ENCODE assay signal across 1 cellular context in genomic region chr13:51584731-51585191, GRCh38.
TF ChIP-seq lines count a peak whose summit lies in the region.

No MANE protein-coding gene starts in this region.

TF ChIP-seq in HepG2, 621 proteins besides CTCF, POLR2A, EP300 and RAD21 (continued from another document and continues in another):
- TF ChIP-seq, protein P1, sequence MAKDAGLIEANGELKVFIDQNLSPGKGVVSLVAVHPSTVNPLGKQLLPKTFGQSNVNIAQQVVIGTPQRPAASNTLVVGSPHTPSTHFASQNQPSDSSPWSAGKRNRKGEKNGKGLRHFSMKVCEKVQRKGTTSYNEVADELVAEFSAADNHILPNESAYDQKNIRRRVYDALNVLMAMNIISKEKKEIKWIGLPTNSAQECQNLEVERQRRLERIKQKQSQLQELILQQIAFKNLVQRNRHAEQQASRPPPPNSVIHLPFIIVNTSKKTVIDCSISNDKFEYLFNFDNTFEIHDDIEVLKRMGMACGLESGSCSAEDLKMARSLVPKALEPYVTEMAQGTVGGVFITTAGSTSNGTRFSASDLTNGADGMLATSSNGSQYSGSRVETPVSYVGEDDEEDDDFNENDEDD (CRISPR knock-in tag; IDR thresholded peaks at IDR 0.05; ENCODE audit: borderline replicate concordance), result no peak
- TF ChIP-seq RAD51 (IDR thresholded peaks at IDR 0.05; ENCODE audit: borderline replicate concordance) (no peak), RARG (CRISPR knock-in tag; IDR thresholded peaks at IDR 0.05; ENCODE audit: low read depth) (no peak), NR2F2 (IDR thresholded peaks at IDR 0.05; ENCODE audit: borderline replicate concordance, low read depth) (no peak; the same call in 1 of the 2 replicates), ZNF615 (CRISPR knock-in tag; IDR thresholded peaks at IDR 0.05; ENCODE audit: borderline replicate concordance) (peak; percentile 28; the same call in 1 of the 2 replicates), RORA (CRISPR knock-in tag; IDR thresholded peaks at IDR 0.05) (no peak), NFE2 (CRISPR knock-in tag; IDR thresholded peaks at IDR 0.05) (no peak), ZNF782 (CRISPR knock-in tag; IDR thresholded peaks at IDR 0.05; ENCODE audit: borderline replicate concordance) (0 out of 2 replicates have a peak, but pooled peaks have one; percentile 42), POGZ (CRISPR knock-in tag; IDR thresholded peaks at IDR 0.05) (no peak), SP2 (CRISPR knock-in tag; IDR thresholded peaks at IDR 0.05) (peak; percentile 2; the same call in 1 of the 2 replicates), NR2F6 (IDR thresholded peaks at IDR 0.05) (no peak), NR2F6 (CRISPR knock-in tag; IDR thresholded peaks at IDR 0.05) (no peak), ZNF800 (CRISPR knock-in tag; IDR thresholded peaks at IDR 0.05) (peak; percentile 63; the same call in 1 of the 2 replicates), ZFYVE20 (CRISPR knock-in tag; IDR thresholded peaks at IDR 0.05; ENCODE audit: borderline replicate concordance, low read depth) (no peak), ZNF550 (CRISPR knock-in tag; IDR thresholded peaks at IDR 0.05; ENCODE audit: borderline replicate concordance) (0 out of 2 replicates have a peak, but pooled peaks have one; percentile 36), ARNT (IDR thresholded peaks at IDR 0.05) (no peak), HCFC1 (IDR thresholded peaks at IDR 0.05; ENCODE audit: low read depth, low read length) (no peak), IKZF4 (CRISPR knock-in tag; IDR thresholded peaks at IDR 0.05; ENCODE audit: borderline replicate concordance, low read depth, not compliant biosample characterization) (peak; percentile 65), ETV5 (CRISPR knock-in tag; IDR thresholded peaks at IDR 0.05; ENCODE audit: borderline replicate concordance) (no peak), FOXJ3 (CRISPR knock-in tag; IDR thresholded peaks at IDR 0.05; ENCODE audit: borderline replicate concordance) (no peak), ZNF768 (CRISPR knock-in tag; IDR thresholded peaks at IDR 0.05) (no peak; the same call in 1 of the 2 replicates), ZNF614 (CRISPR knock-in tag; IDR thresholded peaks at IDR 0.05; ENCODE audit: borderline replicate concordance) (no peak), MBD4 (IDR thresholded peaks at IDR 0.05; ENCODE audit: borderline replicate concordance, low read length) (no peak), ZNF484 (CRISPR knock-in tag; IDR thresholded peaks at IDR 0.05; ENCODE audit: borderline replicate concordance, low read depth) (no peak), ERF (CRISPR knock-in tag; IDR thresholded peaks at IDR 0.05) (no peak), BRD4 (CRISPR knock-in tag; IDR thresholded peaks at IDR 0.05) (peak; percentile 70; the same call in 1 of the 2 replicates), ZBTB21 (CRISPR knock-in tag; IDR thresholded peaks at IDR 0.05) (no peak), SP140L (CRISPR knock-in tag; IDR thresholded peaks at IDR 0.05; ENCODE audit: borderline replicate concordance) (no peak), HIVEP1 (CRISPR knock-in tag; IDR thresholded peaks at IDR 0.05) (0 out of 2 replicates have a peak, but pooled peaks have one; percentile 50), RFXAP (CRISPR knock-in tag; IDR thresholded peaks at IDR 0.05; ENCODE audit: borderline replicate concordance) (0 out of 2 replicates have a peak, but pooled peaks have one; percentile 48), RFX5 (IDR thresholded peaks at IDR 0.05; ENCODE audit: low read depth, low read length) (no peak), SRSF9 (IDR thresholded peaks at IDR 0.05; ENCODE audit: borderline replicate concordance, insufficient read depth, low read depth, low read length, poor library complexity, severe bottlenecking) (no peak), GMEB2 (CRISPR knock-in tag; IDR thresholded peaks at IDR 0.05; ENCODE audit: low read depth) (no peak), REPIN1 (CRISPR knock-in tag; IDR thresholded peaks at IDR 0.05; ENCODE audit: borderline replicate concordance, low read depth) (no peak), AGO1 (IDR thresholded peaks at IDR 0.05; ENCODE audit: low read depth, low read length, poor library complexity, severe bottlenecking) (no peak), MIER3 (CRISPR knock-in tag; IDR thresholded peaks at IDR 0.05; ENCODE audit: borderline replicate concordance) (no peak), ARNT2 (CRISPR knock-in tag; IDR thresholded peaks at IDR 0.05; ENCODE audit: low read depth) (no peak), ZNF749 (CRISPR knock-in tag; IDR thresholded peaks at IDR 0.05; ENCODE audit: borderline replicate concordance) (no peak), TBX2 (CRISPR knock-in tag; IDR thresholded peaks at IDR 0.05; ENCODE audit: borderline replicate concordance) (no peak), GABPA (IDR thresholded peaks at IDR 0.05; ENCODE audit: low read depth, low read length) (no peak), GABPA (CRISPR knock-in tag; IDR thresholded peaks at IDR 0.05; ENCODE audit: low read depth) (no peak), ZFP41 (CRISPR knock-in tag; IDR thresholded peaks at IDR 0.05; ENCODE audit: borderline replicate concordance) (no peak), ZNF567 (CRISPR knock-in tag; IDR thresholded peaks at IDR 0.05; ENCODE audit: borderline replicate concordance) (no peak), STAG1 (CRISPR knock-in tag; IDR thresholded peaks at IDR 0.05) (peak; percentile 42), XRCC5 (optimal IDR thresholded peaks at IDR 0.05; ENCODE audit: low read length) (no peak), ZBTB25 (CRISPR knock-in tag; IDR thresholded peaks at IDR 0.05) (no peak), SNAPC5 (CRISPR knock-in tag; IDR thresholded peaks at IDR 0.05; ENCODE audit: borderline replicate concordance) (no peak), EEA1 (CRISPR knock-in tag; IDR thresholded peaks at IDR 0.05; ENCODE audit: borderline replicate concordance) (peak; percentile 74)
- TF ChIP-seq, protein P2, sequence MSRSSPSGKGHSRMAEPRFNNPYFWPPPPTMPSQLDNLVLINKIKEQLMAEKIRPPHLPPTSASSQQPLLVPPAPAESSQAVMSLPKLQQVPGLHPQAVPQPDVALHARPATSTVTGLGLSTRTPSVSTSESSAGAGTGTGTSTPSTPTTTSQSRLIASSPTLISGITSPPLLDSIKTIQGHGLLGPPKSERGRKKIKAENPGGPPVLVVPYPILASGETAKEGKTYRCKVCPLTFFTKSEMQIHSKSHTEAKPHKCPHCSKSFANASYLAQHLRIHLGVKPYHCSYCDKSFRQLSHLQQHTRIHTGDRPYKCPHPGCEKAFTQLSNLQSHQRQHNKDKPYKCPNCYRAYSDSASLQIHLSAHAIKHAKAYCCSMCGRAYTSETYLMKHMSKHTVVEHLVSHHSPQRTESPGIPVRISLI (CRISPR knock-in tag; IDR thresholded peaks at IDR 0.05; ENCODE audit: borderline replicate concordance), result no peak
- TF ChIP-seq, protein P3, sequence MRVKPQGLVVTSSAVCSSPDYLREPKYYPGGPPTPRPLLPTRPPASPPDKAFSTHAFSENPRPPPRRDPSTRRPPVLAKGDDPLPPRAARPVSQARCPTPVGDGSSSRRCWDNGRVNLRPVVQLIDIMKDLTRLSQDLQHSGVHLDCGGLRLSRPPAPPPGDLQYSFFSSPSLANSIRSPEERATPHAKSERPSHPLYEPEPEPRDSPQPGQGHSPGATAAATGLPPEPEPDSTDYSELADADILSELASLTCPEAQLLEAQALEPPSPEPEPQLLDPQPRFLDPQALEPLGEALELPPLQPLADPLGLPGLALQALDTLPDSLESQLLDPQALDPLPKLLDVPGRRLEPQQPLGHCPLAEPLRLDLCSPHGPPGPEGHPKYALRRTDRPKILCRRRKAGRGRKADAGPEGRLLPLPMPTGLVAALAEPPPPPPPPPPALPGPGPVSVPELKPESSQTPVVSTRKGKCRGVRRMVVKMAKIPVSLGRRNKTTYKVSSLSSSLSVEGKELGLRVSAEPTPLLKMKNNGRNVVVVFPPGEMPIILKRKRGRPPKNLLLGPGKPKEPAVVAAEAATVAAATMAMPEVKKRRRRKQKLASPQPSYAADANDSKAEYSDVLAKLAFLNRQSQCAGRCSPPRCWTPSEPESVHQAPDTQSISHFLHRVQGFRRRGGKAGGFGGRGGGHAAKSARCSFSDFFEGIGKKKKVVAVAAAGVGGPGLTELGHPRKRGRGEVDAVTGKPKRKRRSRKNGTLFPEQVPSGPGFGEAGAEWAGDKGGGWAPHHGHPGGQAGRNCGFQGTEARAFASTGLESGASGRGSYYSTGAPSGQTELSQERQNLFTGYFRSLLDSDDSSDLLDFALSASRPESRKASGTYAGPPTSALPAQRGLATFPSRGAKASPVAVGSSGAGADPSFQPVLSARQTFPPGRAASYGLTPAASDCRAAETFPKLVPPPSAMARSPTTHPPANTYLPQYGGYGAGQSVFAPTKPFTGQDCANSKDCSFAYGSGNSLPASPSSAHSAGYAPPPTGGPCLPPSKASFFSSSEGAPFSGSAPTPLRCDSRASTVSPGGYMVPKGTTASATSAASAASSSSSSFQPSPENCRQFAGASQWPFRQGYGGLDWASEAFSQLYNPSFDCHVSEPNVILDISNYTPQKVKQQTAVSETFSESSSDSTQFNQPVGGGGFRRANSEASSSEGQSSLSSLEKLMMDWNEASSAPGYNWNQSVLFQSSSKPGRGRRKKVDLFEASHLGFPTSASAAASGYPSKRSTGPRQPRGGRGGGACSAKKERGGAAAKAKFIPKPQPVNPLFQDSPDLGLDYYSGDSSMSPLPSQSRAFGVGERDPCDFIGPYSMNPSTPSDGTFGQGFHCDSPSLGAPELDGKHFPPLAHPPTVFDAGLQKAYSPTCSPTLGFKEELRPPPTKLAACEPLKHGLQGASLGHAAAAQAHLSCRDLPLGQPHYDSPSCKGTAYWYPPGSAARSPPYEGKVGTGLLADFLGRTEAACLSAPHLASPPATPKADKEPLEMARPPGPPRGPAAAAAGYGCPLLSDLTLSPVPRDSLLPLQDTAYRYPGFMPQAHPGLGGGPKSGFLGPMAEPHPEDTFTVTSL (CRISPR knock-in tag; IDR thresholded peaks at IDR 0.05; ENCODE audit: borderline replicate concordance), result peak; percentile 71; the same call in 1 of the 2 replicates
- TF ChIP-seq, protein P4, sequence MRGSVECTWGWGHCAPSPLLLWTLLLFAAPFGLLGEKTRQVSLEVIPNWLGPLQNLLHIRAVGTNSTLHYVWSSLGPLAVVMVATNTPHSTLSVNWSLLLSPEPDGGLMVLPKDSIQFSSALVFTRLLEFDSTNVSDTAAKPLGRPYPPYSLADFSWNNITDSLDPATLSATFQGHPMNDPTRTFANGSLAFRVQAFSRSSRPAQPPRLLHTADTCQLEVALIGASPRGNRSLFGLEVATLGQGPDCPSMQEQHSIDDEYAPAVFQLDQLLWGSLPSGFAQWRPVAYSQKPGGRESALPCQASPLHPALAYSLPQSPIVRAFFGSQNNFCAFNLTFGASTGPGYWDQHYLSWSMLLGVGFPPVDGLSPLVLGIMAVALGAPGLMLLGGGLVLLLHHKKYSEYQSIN (CRISPR knock-in tag; IDR thresholded peaks at IDR 0.05; ENCODE audit: borderline replicate concordance), result no peak
- TF ChIP-seq, protein P5, sequence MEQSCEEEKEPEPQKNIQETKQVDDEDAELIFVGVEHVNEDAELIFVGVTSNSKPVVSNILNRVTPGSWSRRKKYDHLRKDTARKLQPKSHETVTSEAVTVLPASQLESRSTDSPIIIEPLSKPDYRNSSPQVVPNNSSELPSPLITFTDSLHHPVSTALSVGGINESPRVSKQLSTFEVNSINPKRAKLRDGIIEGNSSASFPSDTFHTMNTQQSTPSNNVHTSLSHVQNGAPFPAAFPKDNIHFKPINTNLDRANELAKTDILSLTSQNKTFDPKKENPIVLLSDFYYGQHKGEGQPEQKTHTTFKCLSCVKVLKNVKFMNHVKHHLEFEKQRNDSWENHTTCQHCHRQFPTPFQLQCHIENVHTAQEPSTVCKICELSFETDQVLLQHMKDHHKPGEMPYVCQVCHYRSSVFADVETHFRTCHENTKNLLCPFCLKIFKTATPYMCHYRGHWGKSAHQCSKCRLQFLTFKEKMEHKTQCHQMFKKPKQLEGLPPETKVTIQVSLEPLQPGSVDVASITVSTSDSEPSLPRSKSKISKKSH (CRISPR knock-in tag; IDR thresholded peaks at IDR 0.05; ENCODE audit: borderline replicate concordance), result no peak
